In genomic region chr22:37121887-37122591, GRCh38 we compare ENCODE assay signal across 8 cellular contexts. TPM values are rescaled to one million over a fixed set of nuclear protein-coding genes. Genes with fewer than 3 reads are reported as not detected.
DNase-seq lines count a peak whose midpoint lies in the region; ATAC-seq and TF ChIP-seq lines count a peak whose summit lies in the region.

No MANE protein-coding gene starts in this region.

- no peaks in the 10 kb centered on the region for H3K79me2 ChIP-seq in OCI-LY7 (ENCODE audit: insufficient read depth, low read depth, low read length)

- no peak overlapping the region for H2AFZ ChIP-seq in OCI-LY7 (ENCODE audit: low read length)

- H3K4me2 ChIP-seq in OCI-LY7 (ENCODE audit: low read length) = no peak overlapping the region

- peak overlapping the region; percentile 100 for H3K27ac Mint-ChIP-seq in activated T-helper 2 cell treated with anti-CD3 and anti-CD28 coated beads, Interferon-gamma antibody, Interleukin-2, Interleukin-4, amounts not matched to agents 10 μg/mL and 5 μg/mL and 100 μg/mL, durations not matched to agents 14 hours and 24 hours and 36 hours
- H3K27ac Mint-ChIP-seq in stimulated activated memory B cell treated with anti-CD40 and anti-IgM and Interleukin-4, amounts not matched to agents 10 μg/mL and 1 μg/mL and 100 μg/mL, for 72 hours = peak overlapping the region; percentile 90

- DNase-seq in OCI-LY7 (ENCODE audit: low spot score) = peak; percentile 30
- peak; percentile 92 for DNase-seq in activated T-helper 2 cell treated with anti-CD3 and anti-CD28 coated beads, Interferon-gamma antibody, Interleukin-2, Interleukin-4, amounts not matched to agents 10 μg/mL and 5 μg/mL and 100 μg/mL, durations not matched to agents 14 hours and 24 hours and 36 hours (ENCODE audit: low spot score)
- DNase-seq in kidney epithelial cell (ENCODE audit: low read depth) = peak; percentile 56
- no peak for DNase-seq in putamen (ENCODE audit: low spot score)
- no peak for DNase-seq in NCI-H1694 treated with DMSO at 0.1 percent for 48 hours (lab: John Stamatoyannopoulos, UW)

- CTCF ChIA-PET in OCI-LY7 (lab: Charles Lee; ENCODE audit: unreplicated experiment) = no interaction called here

- peaks cover 73% of the 10 kb centered on the region for H3K4me1 Mint-ChIP-seq in activated T-helper 2 cell treated with anti-CD3 and anti-CD28 coated beads, Interferon-gamma antibody, Interleukin-2, Interleukin-4, amounts not matched to agents 10 μg/mL and 5 μg/mL and 100 μg/mL, durations not matched to agents 14 hours and 24 hours and 36 hours (ENCODE audit: low read depth)
- peaks cover 41% of the 10 kb centered on the region for H3K4me1 Mint-ChIP-seq in stimulated activated memory B cell treated with anti-CD40 and anti-IgM and Interleukin-4, amounts not matched to agents 10 μg/mL and 1 μg/mL and 100 μg/mL, for 72 hours

- H3K4me1 ChIP-seq in OCI-LY7 (ENCODE audit: insufficient read depth, low read length, poor library complexity, severe bottlenecking) = no peaks in the 10 kb centered on the region

- no peaks in the 10 kb centered on the region for H3K9me2 ChIP-seq in OCI-LY7 (ENCODE audit: insufficient read depth, low read length)

- no peak for TF ChIP-seq CTCF in OCI-LY7 (conservative IDR thresholded peaks at IDR 0.05; ENCODE audit: low read length)
- no peak for TF ChIP-seq CTCF in kidney epithelial cell (IDR thresholded peaks at IDR 0.05; ENCODE audit: insufficient read depth, low read length, poor library complexity, severe bottlenecking)

- no TSS peak for BruUV-seq in OCI-LY7 (replicated peaks; lab: Mats Ljungman, UMichigan)

- H4K20me1 ChIP-seq in OCI-LY7 (ENCODE audit: insufficient read depth, low read length) = no peaks in the 10 kb centered on the region

- H3K9me3 Mint-ChIP-seq in activated T-helper 2 cell treated with anti-CD3 and anti-CD28 coated beads, Interferon-gamma antibody, Interleukin-2, Interleukin-4, amounts not matched to agents 10 μg/mL and 5 μg/mL and 100 μg/mL, durations not matched to agents 14 hours and 24 hours and 36 hours = no peaks in the 10 kb centered on the region
- H3K9me3 Mint-ChIP-seq in stimulated activated memory B cell treated with anti-CD40 and anti-IgM and Interleukin-4, amounts not matched to agents 10 μg/mL and 1 μg/mL and 100 μg/mL, for 72 hours = no peaks in the 10 kb centered on the region

- H3K36me3 ChIP-seq in OCI-LY7 (ENCODE audit: insufficient read depth, low read length) (no peaks in the 10 kb centered on the region), kidney epithelial cell (ENCODE audit: control insufficient read depth, insufficient read depth, low read length) (no peaks in the 10 kb centered on the region)

- no peaks in the 10 kb centered on the region for H3K9me3 ChIP-seq in OCI-LY7 (ENCODE audit: low read length)

- peaks cover 49% of the 10 kb centered on the region for H3K36me3 Mint-ChIP-seq in activated T-helper 2 cell treated with anti-CD3 and anti-CD28 coated beads, Interferon-gamma antibody, Interleukin-2, Interleukin-4, amounts not matched to agents 10 μg/mL and 5 μg/mL and 100 μg/mL, durations not matched to agents 14 hours and 24 hours and 36 hours (ENCODE audit: low read depth)
- peaks cover 4% of the 10 kb centered on the region for H3K36me3 Mint-ChIP-seq in stimulated activated memory B cell treated with anti-CD40 and anti-IgM and Interleukin-4, amounts not matched to agents 10 μg/mL and 1 μg/mL and 100 μg/mL, for 72 hours

- H3K27me3 Mint-ChIP-seq in activated T-helper 2 cell treated with anti-CD3 and anti-CD28 coated beads, Interferon-gamma antibody, Interleukin-2, Interleukin-4, amounts not matched to agents 10 μg/mL and 5 μg/mL and 100 μg/mL, durations not matched to agents 14 hours and 24 hours and 36 hours (ENCODE audit: low read depth) = no peaks in the 10 kb centered on the region
- H3K27me3 Mint-ChIP-seq in stimulated activated memory B cell treated with anti-CD40 and anti-IgM and Interleukin-4, amounts not matched to agents 10 μg/mL and 1 μg/mL and 100 μg/mL, for 72 hours = no peaks in the 10 kb centered on the region

- peak; percentile 45 for ATAC-seq in GM18499 (IDR thresholded peaks at IDR 0.05; ENCODE audit: insufficient read depth, unreplicated experiment)
- peak; percentile 84 for ATAC-seq in HG02759 (IDR thresholded peaks at IDR 0.05; ENCODE audit: unreplicated experiment)
- ATAC-seq in stimulated activated memory B cell treated with anti-CD40 and anti-IgM and Interleukin-4, amounts not matched to agents 10 μg/mL and 1 μg/mL and 100 μg/mL, for 72 hours = peak; percentile 97

- H3K4me3 Mint-ChIP-seq in activated T-helper 2 cell treated with anti-CD3 and anti-CD28 coated beads, Interferon-gamma antibody, Interleukin-2, Interleukin-4, amounts not matched to agents 10 μg/mL and 5 μg/mL and 100 μg/mL, durations not matched to agents 14 hours and 24 hours and 36 hours (ENCODE audit: low read depth) = peak overlapping the region; percentile 76
- H3K4me3 Mint-ChIP-seq in stimulated activated memory B cell treated with anti-CD40 and anti-IgM and Interleukin-4, amounts not matched to agents 10 μg/mL and 1 μg/mL and 100 μg/mL, for 72 hours = peak overlapping the region; percentile 64

- H3K4me3 ChIP-seq in OCI-LY7 (ENCODE audit: low read depth, low read length, poor library complexity, severe bottlenecking) = no peak overlapping the region
- no peak overlapping the region for H3K4me3 ChIP-seq in kidney epithelial cell (ENCODE audit: low read depth, low read length)

- intact Hi-C loops in OCI-LY7 (cut with micrococcal nuclease; ENCODE audit: unreplicated experiment) = no loop called here
- intact Hi-C loops in activated T-helper 2 cell treated with anti-CD3 and anti-CD28 coated beads, Interferon-gamma antibody, Interleukin-2, Interleukin-4, amounts not matched to agents 10 μg/mL and 5 μg/mL and 100 μg/mL, durations not matched to agents 14 hours and 24 hours and 36 hours (cut with micrococcal nuclease) = loop anchor here (1.0 to 5.0 kb wide), 7 partner anchors 17 to 110 kb away; partner anchors contain the start of gene IL2RB

- no peak overlapping the region for H3K27ac ChIP-seq in OCI-LY7 (ENCODE audit: low read depth, low read length, poor library complexity, severe bottlenecking)

- H3K27me3 ChIP-seq in kidney epithelial cell (ENCODE audit: control insufficient read depth, insufficient read depth, low read length) = no peaks in the 10 kb centered on the region

- POLR2A ChIA-PET in OCI-LY7 (lab: Charles Lee) = no interaction called here

RNA-seq across cellular contexts. Expression of gene TMPRSS6, which starts 12.5 kb away (rescaled TPM):
- total RNA-seq in OCI-LY7 (2014; rRNA removed; shearing (Covaris generic)) = not detected in 2 replicates
- total RNA-seq in OCI-LY7 (2022) (not detected in 2 replicates), kidney epithelial cell (not detected in 2 replicates)
- 9.2 and 10.2 TPM in 2 replicates for total RNA-seq in activated T-helper 2 cell treated with anti-CD3 and anti-CD28 coated beads, Interferon-gamma antibody, Interleukin-2, Interleukin-4, amounts not matched to agents 10 μg/mL and 5 μg/mL and 100 μg/mL, durations not matched to agents 14 hours and 24 hours and 36 hours

RNA-seq across cellular contexts. Expression of gene IL2RB, which starts 27.7 kb away (rescaled TPM):
- total RNA-seq in OCI-LY7 (2014; rRNA removed; shearing (Covaris generic)) = not detected in 2 replicates
- not detected in 2 replicates for total RNA-seq in OCI-LY7 (2022)
- 404 and 410 TPM in 2 replicates for total RNA-seq in activated T-helper 2 cell treated with anti-CD3 and anti-CD28 coated beads, Interferon-gamma antibody, Interleukin-2, Interleukin-4, amounts not matched to agents 10 μg/mL and 5 μg/mL and 100 μg/mL, durations not matched to agents 14 hours and 24 hours and 36 hours
- 0.08 and 1.7 TPM in 2 replicates for total RNA-seq in kidney epithelial cell

Comparison
In these comparisons a context has a peak if more than half of its experiments do, and no peak if none do; other contexts are left out.
1. ATAC-seq: peak in every context shown above with its lines; median percentile 97 in stimulated activated memory B cell treated with anti-CD40 and anti-IgM and Interleukin-4, amounts not matched to agents 10 μg/mL and 1 μg/mL and 100 μg/mL, for 72 hours; 84 in HG02759; 45 in GM18499.
2. DNase-seq: peak in OCI-LY7 (single experiment), activated T-helper 2 cell treated with anti-CD3 and anti-CD28 coated beads, Interferon-gamma antibody, Interleukin-2, Interleukin-4, amounts not matched to agents 10 μg/mL and 5 μg/mL and 100 μg/mL, durations not matched to agents 14 hours and 24 hours and 36 hours (single experiment) and kidney epithelial cell (single experiment); none in putamen (single experiment) and NCI-H1694 treated with DMSO at 0.1 percent for 48 hours (single experiment).
3. RNA of gene TMPRSS6, which starts 12.5 kb away (total RNA-seq): 9.2 to 10.2 TPM in activated T-helper 2 cell treated with anti-CD3 and anti-CD28 coated beads, Interferon-gamma antibody, Interleukin-2, Interleukin-4, amounts not matched to agents 10 μg/mL and 5 μg/mL and 100 μg/mL, durations not matched to agents 14 hours and 24 hours and 36 hours; not detected in OCI-LY7 and not detected in kidney epithelial cell; every median in the first group is over 10 times any median in the second.
4. RNA of gene IL2RB, which starts 27.7 kb away (total RNA-seq): 404 to 410 TPM in activated T-helper 2 cell treated with anti-CD3 and anti-CD28 coated beads, Interferon-gamma antibody, Interleukin-2, Interleukin-4, amounts not matched to agents 10 μg/mL and 5 μg/mL and 100 μg/mL, durations not matched to agents 14 hours and 24 hours and 36 hours; 0.08 to 1.7 TPM in kidney epithelial cell and not detected in OCI-LY7; every median in the first group is over 100 times any median in the second.